In the genomic region with DNA sequence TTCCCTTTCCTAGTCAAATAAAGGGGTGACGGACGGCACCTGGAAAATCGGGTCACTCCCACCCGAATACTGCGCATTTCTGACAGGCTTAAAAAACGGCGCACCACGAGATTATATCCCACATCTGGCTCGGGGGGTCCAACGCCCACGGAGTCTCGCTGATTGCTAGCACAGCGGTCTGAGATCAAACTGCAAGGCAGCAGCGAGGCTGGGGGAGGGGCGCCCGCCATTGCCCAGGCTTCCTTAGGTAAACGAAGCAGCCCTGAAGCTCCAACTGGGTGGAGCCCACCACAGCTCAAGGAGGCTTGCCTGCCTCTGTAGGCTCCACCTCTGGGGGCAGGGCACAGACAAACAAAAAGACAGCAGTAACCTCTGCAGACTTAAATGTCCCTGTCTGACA, we compare ENCODE assay signal across 3 cellular contexts. TPM values are rescaled to one million over a fixed set of nuclear protein-coding genes. Genes with fewer than 3 reads are reported as not detected.
"Had no signal": no experiment of that assay in that cellular context is flagged by ENCODE, and none has a peak within 500 bp of the region (broad histone marks: within the 10 kb centered on the region; RNA-seq: fewer than 3 reads in every experiment).

No MANE protein-coding gene starts in this region.

RNA-seq across cellular contexts. Expression of gene PCDH11X, which starts 26.2 kb away (rescaled TPM):
- total RNA-seq: chondrocyte, liver had no signal
- polyA plus RNA-seq: stomach had no signal
